Comparison of ENCODE assay signal across 9 cellular contexts in the genomic region with DNA sequence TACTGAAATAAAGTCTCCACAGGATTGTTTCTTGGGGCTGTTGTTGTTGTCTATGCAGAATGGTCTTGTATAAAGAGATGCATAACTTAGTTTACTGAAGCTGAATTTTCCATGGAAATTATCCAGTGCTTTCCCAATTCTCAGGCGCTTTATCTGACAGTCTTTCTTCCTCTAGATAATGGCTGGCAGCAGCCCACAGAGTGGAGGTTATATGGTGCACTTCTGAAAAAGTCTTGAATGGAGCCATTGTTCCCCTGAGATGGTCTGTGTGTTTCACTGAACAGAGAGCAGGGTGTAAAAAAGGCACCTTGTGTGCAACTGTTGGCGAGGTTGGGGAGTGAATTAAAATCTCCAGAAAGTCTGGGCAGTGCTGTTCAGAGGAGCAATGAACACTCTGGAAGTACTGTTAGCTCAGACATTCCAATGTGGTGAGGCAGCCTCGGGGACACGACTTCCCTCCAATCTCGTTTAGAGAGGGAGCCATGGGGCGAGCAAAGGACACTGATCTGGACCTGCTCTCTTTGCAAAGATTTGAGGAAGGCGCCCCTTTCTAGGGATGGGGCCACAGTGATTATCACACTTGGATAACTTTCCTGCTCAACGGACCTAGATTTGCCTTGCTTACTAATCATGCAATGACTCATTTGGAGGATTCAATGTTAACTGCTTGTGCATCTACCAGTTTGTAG. TPM values are rescaled to one million over a fixed set of nuclear protein-coding genes. Genes with fewer than 3 reads are reported as not detected.
A peak's percentile ranks its signal among the peaks of the same experiment; 100 is the strongest.
DNase-seq lines count a peak whose midpoint lies in the region; ATAC-seq and TF ChIP-seq lines count a peak whose summit lies in the region.
"Had no signal": no experiment of that assay in that cellular context is flagged by ENCODE, and none has a peak within 500 bp of the region (broad histone marks: within the 10 kb centered on the region; RNA-seq: fewer than 3 reads in every experiment).

No MANE protein-coding gene starts in this region.

- H3K4me2 ChIP-seq in fibroblast of lung (ENCODE audit: extremely low read depth, insufficient read depth, low read length): peak overlapping the region; percentile 48
- H3K4me2 ChIP-seq: BLaER1 had no signal

- H3K36me3 ChIP-seq in ACC112 (ENCODE audit: insufficient read depth, low read length) (no peaks in the 10 kb centered on the region), NT2/D1 (ENCODE audit: insufficient read depth, insufficient read length, low read length) (no peaks in the 10 kb centered on the region), fibroblast of lung (ENCODE audit: control insufficient read depth, insufficient read depth, low read length) (no peaks in the 10 kb centered on the region)
- H3K36me3 ChIP-seq: BLaER1 had no signal

- H3K4me3 ChIP-seq in ACC112 (ENCODE audit: low read depth, low read length): peak overlapping the region; percentile 34; the same call in 1 of the 2 replicates
- H3K4me3 ChIP-seq in NT2/D1 (ENCODE audit: insufficient read length, low read depth): no peak overlapping the region
- no peak overlapping the region for H3K4me3 ChIP-seq in fibroblast of lung (replicated peaks in 1 of 4; ENCODE audit: control extremely low read depth in 1 of 4, insufficient read depth in 1 of 4, low read depth in 3 of 4, low read length in 4 of 4)
- H3K4me3 ChIP-seq: BLaER1 had no signal

- peak overlapping the region; percentile 34 for H2AFZ ChIP-seq in ACC112 (ENCODE audit: low read length, unreplicated experiment)
- H2AFZ ChIP-seq in fibroblast of lung (ENCODE audit: low read length): no peak overlapping the region

- H3K27me3 ChIP-seq in ACC112 (ENCODE audit: insufficient read depth, low read length): no peaks in the 10 kb centered on the region
- peaks cover 28% of the 10 kb centered on the region for H3K27me3 ChIP-seq in NT2/D1 (ENCODE audit: insufficient read depth, insufficient read length)
- H3K27me3 ChIP-seq in fibroblast of lung (ENCODE audit: control insufficient read depth, insufficient read depth, low read length): peaks cover 10% of the 10 kb centered on the region
- H3K27me3 ChIP-seq: BLaER1 had no signal

- DNase-seq in NT2/D1 (ENCODE audit: low read depth, low spot score) (peak; percentile 56), fibroblast of lung (ENCODE audit: low read depth in 2 of 2) (peak; percentile 68 to 86), myocyte (ENCODE audit: low read depth) (peak; percentile 77), HPDE6-E6E7 (ENCODE audit: extremely low spot score) (no peak)
- no peak for DNase-seq in activated CD4-positive, CD25-positive, alpha-beta regulatory T cell (lab: John Stamatoyannopoulos, UW)
- DNase-seq in activated effector memory CD4-positive, alpha-beta T cell treated with anti-CD3 and anti-CD28 coated beads, Interleukin-2, amount 50 U/mL, for 16 hours: no peak

- H3K9ac ChIP-seq in NT2/D1 (ENCODE audit: insufficient read length, low read depth) (no peak overlapping the region), fibroblast of lung (ENCODE audit: insufficient read depth, low read length) (no peak overlapping the region)
- H3K9ac ChIP-seq: BLaER1 had no signal

- H3K4me1 ChIP-seq in ACC112 (ENCODE audit: control insufficient read depth, insufficient read depth, low read length, unreplicated experiment): peaks cover 41% of the 10 kb centered on the region
- peaks cover 4% of the 10 kb centered on the region for H3K4me1 ChIP-seq in NT2/D1 (ENCODE audit: insufficient read depth, insufficient read length)
- H3K4me1 ChIP-seq in fibroblast of lung (ENCODE audit: control insufficient read depth, extremely low read depth, insufficient read depth, low read length): peaks cover 4% of the 10 kb centered on the region
- H3K4me1 ChIP-seq: BLaER1 had no signal

- H3K9me3 ChIP-seq in NT2/D1 (ENCODE audit: insufficient read depth, low read length) (no peaks in the 10 kb centered on the region), fibroblast of lung (ENCODE audit: control insufficient read depth, insufficient read depth, low read depth, low read length) (no peaks in the 10 kb centered on the region)

- H4K20me1 ChIP-seq in fibroblast of lung (ENCODE audit: control insufficient read depth, extremely low read depth, insufficient read depth, low read length): no peaks in the 10 kb centered on the region
- H4K20me1 ChIP-seq: BLaER1 had no signal

- H3K27ac ChIP-seq in ACC112 (ENCODE audit: low read depth, low read length) (peak overlapping the region; percentile 24; the same call in 1 of the 2 replicates), fibroblast of lung (ENCODE audit: insufficient read depth, low read length) (no peak overlapping the region)
- H3K27ac ChIP-seq: BLaER1 had no signal

- H3K79me2 ChIP-seq in ACC112 (ENCODE audit: control insufficient read depth, insufficient read depth, low read length, unreplicated experiment): peaks cover 7% of the 10 kb centered on the region
- H3K79me2 ChIP-seq in fibroblast of lung (ENCODE audit: control insufficient read depth, insufficient read depth, low read length): no peaks in the 10 kb centered on the region

- no peak for ATAC-seq in HG03139 (IDR thresholded peaks at IDR 0.05; ENCODE audit: unreplicated experiment)

- TF ChIP-seq CTCF in fibroblast of lung (conservative IDR thresholded peaks at IDR 0.05 in 1 of 2, IDR thresholded peaks at IDR 0.05 in 1 of 2; ENCODE audit: low read depth in 1 of 2, low read length in 2 of 2): no peak

RNA-seq across cellular contexts. Expression of gene PLCE1, which starts 2.0 kb away (rescaled TPM):
- total RNA-seq in fibroblast of lung (0.33 and 1.0 TPM in 2 replicates), myocyte (17.1 and 19.9 TPM in 2 replicates)
- polyA plus RNA-seq in fibroblast of lung: 0.52 and 1.2 TPM in 2 replicates
- polyA plus RNA-seq in fibroblast of lung (2012): 0.61 and 1.7 TPM in 2 replicates
- polyA minus RNA-seq in fibroblast of lung (ENCODE audit: low replicate concordance): 0.82 and 2.3 TPM in 2 replicates
- 9.0 TPM for polyA plus RNA-seq in myocyte (2012)

Comparison
In these comparisons a context has a peak if more than half of its experiments do, and no peak if none do; other contexts are left out.
1. DNase-seq: peak in NT2/D1 (single experiment), fibroblast of lung (2 of 2) and myocyte (single experiment); none in activated CD4-positive, CD25-positive, alpha-beta regulatory T cell (0 of 4), activated effector memory CD4-positive, alpha-beta T cell treated with anti-CD3 and anti-CD28 coated beads, Interleukin-2, amount 50 U/mL, for 16 hours (single experiment) and HPDE6-E6E7 (single experiment).